12 cellular contexts compared by ENCODE assay signal in the genomic region with DNA sequence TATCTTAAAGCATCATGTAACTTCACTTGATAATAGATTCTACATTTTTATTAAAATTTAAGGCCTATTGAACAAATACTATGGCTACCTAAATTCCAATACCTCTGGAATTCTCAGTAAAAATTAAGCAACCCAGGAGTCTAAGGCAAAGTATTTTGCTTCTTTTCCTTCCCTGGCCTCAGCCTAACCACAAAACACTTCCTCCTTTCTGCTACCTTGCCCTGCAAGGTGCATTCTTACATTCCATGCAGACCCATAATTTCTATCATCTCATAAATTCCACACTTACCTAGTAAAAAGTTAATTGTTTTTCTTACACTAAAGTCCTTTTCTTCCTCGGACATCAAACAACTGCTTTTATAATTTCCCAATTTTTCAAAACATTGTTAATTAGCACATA.
"Had no signal": no experiment of that assay in that cellular context is flagged by ENCODE, and none has a peak within 500 bp of the region (broad histone marks: within the 10 kb centered on the region; RNA-seq: fewer than 3 reads in every experiment).

No MANE protein-coding gene starts in this region.

- H3K36me3 ChIP-seq: adrenal gland, spleen, tibial artery had no signal

- DNase-seq: activated B cell treated with CpG ODN at 0.5 μM for 24 hours; activated CD4-positive, alpha-beta T cell treated with anti-CD3 and anti-CD28 coated beads for 48 hours; activated CD8-positive, alpha-beta T cell treated with anti-CD3 and anti-CD28 coated beads for 36 hours; activated effector memory CD4-positive, alpha-beta T cell treated with Interleukin-2 at 50 U/mL for 16 hours; activated T-cell treated with anti-CD3 and anti-CD28 coated beads, Interleukin-2, amount 50 U/mL, for 4 hours; adrenal gland; kidney; psoas muscle; spleen; tibial artery had no signal

- ATAC-seq: activated CD8-positive, alpha-beta T cell treated with anti-CD3 and anti-CD28 coated beads for 36 hours; activated T-cell treated with anti-CD3 and anti-CD28 coated beads, Interleukin-2, amount 50 U/mL, for 4 hours; psoas muscle; sciatic nerve had no signal

- H3K27me3 ChIP-seq: adrenal gland, tibial artery had no signal

- H3K4me3 Mint-ChIP-seq: activated B cell treated with CpG ODN at 0.5 μM for 24 hours; activated CD8-positive, alpha-beta T cell treated with anti-CD3 and anti-CD28 coated beads for 36 hours; activated naive CD4-positive, alpha-beta T cell treated with anti-CD3 and anti-CD28 coated beads, Interleukin-2, amount 50 U/mL, for 24 hours; activated T-cell treated with anti-CD3 and anti-CD28 coated beads, Interleukin-2, amount 50 U/mL, for 4 hours had no signal

- H3K4me1 ChIP-seq: psoas muscle had no signal

- H3K9me3 Mint-ChIP-seq: activated B cell treated with CpG ODN at 0.5 μM for 24 hours; activated CD8-positive, alpha-beta T cell treated with anti-CD3 and anti-CD28 coated beads for 36 hours; activated naive CD4-positive, alpha-beta T cell treated with anti-CD3 and anti-CD28 coated beads, Interleukin-2, amount 50 U/mL, for 24 hours; activated T-cell treated with anti-CD3 and anti-CD28 coated beads, Interleukin-2, amount 50 U/mL, for 4 hours had no signal

- H3K36me3 Mint-ChIP-seq: activated naive CD4-positive, alpha-beta T cell treated with anti-CD3 and anti-CD28 coated beads, Interleukin-2, amount 50 U/mL, for 24 hours had no signal

- H3K27ac ChIP-seq: adrenal gland, psoas muscle, tibial artery had no signal

- H3K9me3 ChIP-seq: adrenal gland, psoas muscle, spleen, tibial artery had no signal

- H3K27ac Mint-ChIP-seq: activated B cell treated with CpG ODN at 0.5 μM for 24 hours; activated CD8-positive, alpha-beta T cell treated with anti-CD3 and anti-CD28 coated beads for 36 hours; activated naive CD4-positive, alpha-beta T cell treated with anti-CD3 and anti-CD28 coated beads, Interleukin-2, amount 50 U/mL, for 24 hours had no signal

- H3K4me3 ChIP-seq: adrenal gland, psoas muscle, spleen, tibial artery had no signal
